In the genomic region with DNA sequence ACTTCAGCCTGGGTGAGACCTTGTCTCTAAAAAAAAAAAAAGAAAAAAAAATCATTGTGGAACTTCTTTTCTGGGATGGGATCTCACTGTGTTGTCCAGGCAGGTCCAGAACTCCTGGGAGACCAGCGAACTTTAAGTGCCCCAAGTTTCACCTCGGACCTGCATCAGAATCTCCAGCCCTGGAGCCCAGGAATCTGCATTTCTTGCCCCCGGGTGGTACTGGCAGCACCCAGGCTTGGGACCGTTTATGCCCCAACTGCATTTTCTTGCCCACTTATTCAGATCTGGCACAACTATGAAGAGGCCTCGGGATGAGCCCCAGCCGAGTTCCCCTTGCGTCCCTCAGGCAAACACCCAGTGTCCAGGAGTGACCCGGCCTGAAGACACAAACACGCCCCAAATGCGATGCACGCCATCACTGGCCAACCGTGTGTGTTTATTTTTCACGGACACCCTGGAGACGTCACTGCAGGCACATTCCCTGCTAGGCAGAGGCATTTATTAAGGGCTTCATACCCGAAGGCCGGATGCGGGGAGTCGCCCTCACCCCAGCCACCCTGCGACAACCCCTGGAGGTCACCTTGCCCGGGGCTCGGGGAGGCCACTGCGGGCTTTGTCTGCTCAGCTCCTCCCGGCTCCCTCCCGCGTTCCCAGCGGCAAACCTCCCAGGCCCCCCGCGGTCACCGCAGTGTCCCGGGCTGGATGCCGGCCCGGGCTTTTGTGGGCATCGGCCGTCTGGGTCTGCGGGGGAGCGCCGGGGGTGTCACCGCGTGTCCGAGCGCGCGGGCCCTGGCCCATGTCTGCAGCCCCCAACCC, we compare ENCODE assay signal across 1 cellular context.
TF ChIP-seq lines count a peak whose summit lies in the region.

No MANE protein-coding gene starts in this region.

TF ChIP-seq in GM12878, 131 proteins besides CTCF, POLR2A, EP300 and RAD21:
- TF ChIP-seq HDAC2 (IDR thresholded peaks at IDR 0.05), result no peak
- TF ChIP-seq ZNF384 (IDR thresholded peaks at IDR 0.05; ENCODE audit: borderline replicate concordance, low read depth, low read length), result no peak
- no peak for TF ChIP-seq RCOR1 (conservative IDR thresholded peaks at IDR 0.05; ENCODE audit: low read depth, low read length)
